ENCODE assay signal across 8 cellular contexts in the genomic region with DNA sequence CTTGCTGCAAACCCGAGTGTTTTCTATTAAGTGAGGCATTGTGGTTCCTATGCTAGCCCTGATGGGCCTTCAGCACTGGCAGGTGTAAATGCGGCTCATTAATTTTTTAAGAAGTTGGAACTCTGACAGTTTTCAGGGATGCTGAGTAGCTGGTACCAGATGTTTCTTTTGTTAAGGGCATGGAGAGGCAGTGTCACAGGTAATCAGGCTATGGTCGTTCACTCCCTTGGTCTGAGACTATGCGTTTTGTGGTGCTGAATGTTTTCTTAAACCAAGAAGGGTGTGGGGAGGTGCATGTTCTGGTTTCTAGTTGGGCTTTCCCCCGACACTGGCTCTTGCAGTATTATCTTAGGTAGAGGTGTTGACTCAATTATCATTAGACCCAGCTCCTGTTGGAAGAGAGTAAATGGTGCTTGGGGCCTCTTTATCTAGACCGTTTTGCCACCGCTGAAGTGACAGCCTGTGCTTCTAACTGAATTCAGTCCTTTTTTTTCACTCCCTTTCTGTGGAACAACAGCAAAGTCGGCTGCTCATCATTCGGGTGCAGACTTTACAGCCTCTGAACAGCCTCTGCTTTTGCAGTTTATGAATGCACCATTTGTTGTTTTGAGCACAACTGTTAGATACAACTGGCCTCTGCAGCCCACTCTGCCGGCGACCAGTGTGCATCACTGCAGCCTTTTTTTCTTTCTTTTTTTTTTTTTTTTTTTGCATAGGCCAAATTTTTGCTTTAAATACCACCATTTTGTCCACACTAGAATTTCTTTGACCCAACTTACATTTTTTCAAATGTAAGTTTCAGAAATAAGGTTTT. TPM values are rescaled to one million over a fixed set of nuclear protein-coding genes. Genes with fewer than 3 reads are reported as not detected.
DNase-seq lines count a peak whose midpoint lies in the region; ATAC-seq and TF ChIP-seq lines count a peak whose summit lies in the region.

No MANE protein-coding gene starts in this region.

- CTCF ChIA-PET in AG04450 (lab: Charles Lee), result interaction anchor here (0.6 kb wide), 1 partner anchor 269 kb away, joined by 4 read pairs; no protein-coding TSS in a partner anchor

- peak; percentile 40 for TF ChIP-seq CTCF in AG04450 (IDR thresholded peaks at IDR 0.05; ENCODE audit: low read depth, low read length)

- H3K9me3 ChIP-seq in AG04450 (ENCODE audit: control insufficient read depth, insufficient read depth, low read length), result no peaks in the 10 kb centered on the region; the same call in 1 of the 2 replicates
- no peaks in the 10 kb centered on the region for H3K9me3 ChIP-seq in SK-N-MC (ENCODE audit: low read depth, low read length)

- ATAC-seq in HG02938 (IDR thresholded peaks at IDR 0.05; ENCODE audit: unreplicated experiment) (no peak), HG03354 (IDR thresholded peaks at IDR 0.05; ENCODE audit: poor library complexity, severe bottlenecking, unreplicated experiment) (no peak)

- POLR2A ChIA-PET in AG04450 (lab: Yijun Ruan, JAX), result no interaction called here

- no peaks in the 10 kb centered on the region for H3K27me3 ChIP-seq in AG04450 (ENCODE audit: control insufficient read depth, insufficient read depth, low read length)
- H3K27me3 ChIP-seq in layer of hippocampus (ENCODE audit: control insufficient read depth, insufficient read depth, low read length), result no peaks in the 10 kb centered on the region

- H3K36me3 ChIP-seq in SK-N-MC (ENCODE audit: insufficient read depth, low read length), result peaks cover 14% of the 10 kb centered on the region

- H3K9ac ChIP-seq in SK-N-MC (ENCODE audit: insufficient read length), result peak overlapping the region; percentile 41

- no peak for DNase-seq in AG04450 (ENCODE audit: low read depth, low spot score)
- peak; percentile 51 for DNase-seq in HuH-7 (ENCODE audit: low spot score)
- DNase-seq in SK-N-MC (ENCODE audit: low read depth, low spot score), result no peak
- DNase-seq in NCI-H446 (lab: John Stamatoyannopoulos, UW), result no peak
- DNase-seq in stimulated activated CD8-positive, alpha-beta memory T cell treated with anti-CD3 and anti-CD28 coated beads, Interleukin-4, amount 100 ng/mL, for 48 hours, result no peak

- H3K27ac ChIP-seq in AG04450 (ENCODE audit: low read depth, low read length), result no peak overlapping the region
- H3K27ac ChIP-seq in SK-N-MC, result peak overlapping the region; percentile 71
- H3K27ac ChIP-seq in layer of hippocampus (ENCODE audit: low read depth, low read length), result peak overlapping the region; percentile 71

- no peak overlapping the region for H3K4me3 ChIP-seq in AG04450 (ENCODE audit: low read depth, low read length)
- no peak overlapping the region for H3K4me3 ChIP-seq in SK-N-MC

RNA-seq across cellular contexts. Expression of gene RREB1, which starts 35.6 kb away (rescaled TPM):
- polyA plus RNA-seq in AG04450 (2011; rRNA removed), result 2.6 and 3.0 TPM in 2 replicates
- polyA minus RNA-seq in AG04450 (2011; rRNA and poly(A)+ RNA removed), result 32.7 and 37.6 TPM in 2 replicates
